ENCODE assay signal across 28 cellular contexts in the genomic region with DNA sequence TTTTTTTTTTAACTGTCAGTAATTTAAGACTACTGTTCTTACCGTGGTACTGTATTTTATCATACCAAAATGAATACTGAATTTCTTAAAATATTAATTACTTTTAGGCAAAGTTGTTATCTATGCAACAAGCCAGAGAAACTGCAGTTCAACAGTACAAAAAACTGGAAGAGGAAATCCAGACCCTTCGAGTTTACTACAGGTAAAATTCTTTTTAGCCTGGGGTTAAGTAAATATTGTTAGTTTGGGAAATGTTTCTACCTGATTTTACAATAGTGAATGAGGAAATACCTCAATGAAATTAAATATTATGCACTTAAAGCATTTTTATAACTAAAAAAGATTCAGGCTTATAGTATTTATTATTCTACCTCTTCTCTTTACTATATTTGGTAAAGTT.
"Had no signal": no experiment of that assay in that cellular context is flagged by ENCODE, and none has a peak within 500 bp of the region (broad histone marks: within the 10 kb centered on the region; RNA-seq: fewer than 3 reads in every experiment).

No MANE protein-coding gene starts in this region.

- H3K9me3 Mint-ChIP-seq: nephron progenitor cell, type B pancreatic cell had no signal

- H3K36me3 Mint-ChIP-seq: naive thymus-derived CD4-positive, alpha-beta T cell; stimulated activated effector memory CD8-positive, alpha-beta T cell treated with anti-CD3 and anti-CD28 coated beads, Interleukin-12 subunit alpha, Interleukin-12 subunit beta, amount 100 ng/mL, for 72 hours; type B pancreatic cell had no signal

- FAIRE-seq: endothelial cell of umbilical vein, keratinocyte had no signal

- H3K27ac ChIP-seq: coronary artery, esophagus muscularis mucosa, foreskin keratinocyte, gastroesophageal sphincter, heart left ventricle, ovary, testis, tibial artery had no signal

- ATAC-seq: foreskin keratinocyte; gastroesophageal sphincter; heart left ventricle; naive thymus-derived CD4-positive, alpha-beta T cell; sciatic nerve; stimulated activated effector memory CD8-positive, alpha-beta T cell treated with anti-CD3 and anti-CD28 coated beads, Interleukin-12 subunit alpha, Interleukin-12 subunit beta, amount 100 ng/mL, for 72 hours had no signal

- H3K4me3 Mint-ChIP-seq: mesothelial cell of epicardium; naive thymus-derived CD4-positive, alpha-beta T cell; nephron progenitor cell; stimulated activated effector memory CD8-positive, alpha-beta T cell treated with anti-CD3 and anti-CD28 coated beads, Interleukin-12 subunit alpha, Interleukin-12 subunit beta, amount 100 ng/mL, for 72 hours; type B pancreatic cell had no signal

- H3K9me3 ChIP-seq: esophagus muscularis mucosa, gastroesophageal sphincter, heart left ventricle, ovary, testis, tibial artery had no signal

- H3K4me2 ChIP-seq: smooth muscle cell had no signal

- H3K27me3 ChIP-seq: esophagus muscularis mucosa, foreskin keratinocyte, gastroesophageal sphincter, heart left ventricle, ovary, testis, tibial artery had no signal

- H3K36me3 ChIP-seq: heart left ventricle, ovary had no signal

- H3K4me3 ChIP-seq: coronary artery, esophagus muscularis mucosa, gastroesophageal sphincter, heart left ventricle, ovary, testis, tibial artery had no signal

- H3K4me1 Mint-ChIP-seq: naive thymus-derived CD4-positive, alpha-beta T cell; nephron progenitor cell; stimulated activated effector memory CD8-positive, alpha-beta T cell treated with anti-CD3 and anti-CD28 coated beads, Interleukin-12 subunit alpha, Interleukin-12 subunit beta, amount 100 ng/mL, for 72 hours had no signal

- H3K27ac Mint-ChIP-seq: naive thymus-derived CD4-positive, alpha-beta T cell; nephron progenitor cell; stimulated activated effector memory CD8-positive, alpha-beta T cell treated with anti-CD3 and anti-CD28 coated beads, Interleukin-12 subunit alpha, Interleukin-12 subunit beta, amount 100 ng/mL, for 72 hours; type B pancreatic cell had no signal

- H3K27me3 Mint-ChIP-seq: naive thymus-derived CD4-positive, alpha-beta T cell; type B pancreatic cell had no signal

- H3K4me1 ChIP-seq: esophagus muscularis mucosa, foreskin keratinocyte, gastroesophageal sphincter, heart left ventricle, testis, tibial artery had no signal

- DNase-seq: central memory CD4-positive, alpha-beta T cell; dermis blood vessel endothelial cell; effector memory CD4-positive, alpha-beta T cell; foreskin keratinocyte; heart left ventricle; hypothalamus; mesenchymal stem cell; naive thymus-derived CD4-positive, alpha-beta T cell; nephron progenitor cell; occipital lobe; ovary; stimulated activated CD4-positive, alpha-beta T cell treated with anti-CD3 and anti-CD28 coated beads, Interleukin-12 subunit alpha, Interleukin-12 subunit beta, amount 100 ng/mL, for 4 hours; stimulated activated CD4-positive, alpha-beta T cell treated with anti-CD3 and anti-CD28 coated beads, Interleukin-2, amount 100 ng/mL, for 24 hours; stimulated activated CD4-positive, alpha-beta T cell treated with anti-CD3 and anti-CD28 coated beads, Interleukin-4, amount 100 ng/mL, for 24 hours; stimulated activated naive CD4-positive, alpha-beta T cell treated with Interleukin-2 at 50 U/mL for 16 hours; substantia nigra; testis; tibial artery had no signal
